ENCODE assay signal across 8 cellular contexts in genomic region chrX:153971124-153971631, GRCh38. TPM values are rescaled to one million over a fixed set of nuclear protein-coding genes. Genes with fewer than 3 reads are reported as not detected.
DNase-seq lines count a peak whose midpoint lies in the region; ATAC-seq, FAIRE-seq and TF ChIP-seq lines count a peak whose summit lies in the region.

No MANE protein-coding gene starts in this region.

- no peaks in the 10 kb centered on the region for H3K9me3 Mint-ChIP-seq in chondrocyte (ENCODE audit: low read depth)

- POLR2A ChIA-PET in A549 (lab: Yijun Ruan, JAX): interaction anchor here (1.0 to 1.7 kb wide), 5 partner anchors 10 to 75 kb away, joined by 3 to 6 read pairs (median 4); partner anchors contain the start of gene NAA10

- peak overlapping the region; percentile 100 for H3K27ac Mint-ChIP-seq in chondrocyte (ENCODE audit: unreplicated experiment)

- peak overlapping the region; percentile 100 for H3K4me3 ChIP-seq in A549

- CTCF ChIA-PET in A549 (lab: Yijun Ruan, JAX): interaction anchor here (1.3 to 2.0 kb wide), 5 partner anchors 10 to 26 kb away, joined by 4 to 8 read pairs (median 5); no protein-coding TSS in a partner anchor

- TF ChIP-seq EP300 in A549 (IDR thresholded peaks at IDR 0.05): no peak

- no peak for TF ChIP-seq RAD21 in A549 (conservative IDR thresholded peaks at IDR 0.05 in 1 of 2, IDR thresholded peaks at IDR 0.05 in 1 of 2)

- peak overlapping the region; percentile 99 to 100 for H3K27ac ChIP-seq in A549
- peak overlapping the region; percentile 99 for H3K27ac ChIP-seq in layer of hippocampus (ENCODE audit: low read depth, low read length)

- FAIRE-seq in A549 (lab: Jason Lieb, UNC): no peak

- DNase-seq in A549 (ENCODE audit: low read depth in 1 of 2, low spot score in 1 of 2): peak; percentile 75 to 90
- peak; percentile 87 for DNase-seq in NCI-H2227 treated with DMSO at 0.1 percent for 48 hours (lab: John Stamatoyannopoulos, UW)
- DNase-seq in activated CD4-positive, alpha-beta T cell treated with anti-CD3 and anti-CD28 coated beads for 24 hours (ENCODE audit: low read depth in 2 of 2): peak; percentile 68 to 80
- peak; percentile 99 for DNase-seq in chondrocyte (ENCODE audit: low spot score)
- peak; percentile 47 to 80 (median 72) for DNase-seq in stimulated activated CD4-positive, alpha-beta T cell treated with anti-CD3 and anti-CD28 coated beads, Interleukin-1b, Interleukin-23, amount 100 ng/mL, for 24 hours (ENCODE audit: low read depth in 4 of 4, low spot score in 1 of 4)

- peak; percentile 63 to 83 for ATAC-seq in A549
- ATAC-seq in GM18861 (IDR thresholded peaks at IDR 0.05; ENCODE audit: unreplicated experiment): peak; percentile 11
- peak; percentile 23 for ATAC-seq in HG03103 (IDR thresholded peaks at IDR 0.05; ENCODE audit: low read depth, unreplicated experiment)

- no peaks in the 10 kb centered on the region for H3K27me3 Mint-ChIP-seq in chondrocyte (ENCODE audit: low read depth)

- WGBS in A549 (ENCODE audit: missing lambda C conversion rate): 1% methylated on average over 25 of the region's 52 CpGs

- no peaks in the 10 kb centered on the region for H3K27me3 ChIP-seq in layer of hippocampus (ENCODE audit: control insufficient read depth, insufficient read depth, low read length)

- H3K4me1 ChIP-seq in A549: peaks cover 35% of the 10 kb centered on the region

- no peaks in the 10 kb centered on the region for H3K36me3 Mint-ChIP-seq in chondrocyte (ENCODE audit: low read depth)

- H3K9me3 ChIP-seq in A549: no peaks in the 10 kb centered on the region

- H3K4me1 Mint-ChIP-seq in chondrocyte (ENCODE audit: low read depth): peaks cover 57% of the 10 kb centered on the region

- peak overlapping the region; percentile 100 for H3K4me3 Mint-ChIP-seq in chondrocyte (ENCODE audit: unreplicated experiment)

- peak overlapping the region; percentile 81; the same call in 2 of the 3 replicates for H3K4me2 ChIP-seq in A549

- TF ChIP-seq CTCF in A549 (IDR thresholded peaks at IDR 0.05): no peak
- TF ChIP-seq CTCF in chondrocyte (IDR thresholded peaks at IDR 0.05): no peak

- no peak; the same call in 1 of the 2 replicates for TF ChIP-seq POLR2A in A549 (IDR thresholded peaks at IDR 0.05; ENCODE audit: low read length)

TF ChIP-seq in A549, 52 proteins besides CTCF, POLR2A, EP300 and RAD21:
- TF ChIP-seq MAX (IDR thresholded peaks at IDR 0.05) (no peak), FOXS1 (CRISPR knock-in tag; IDR thresholded peaks at IDR 0.05) (no peak), E2F6 (IDR thresholded peaks at IDR 0.05; ENCODE audit: borderline replicate concordance, low read depth) (no peak), ZC3H11A (IDR thresholded peaks at IDR 0.05) (no peak), JUN (IDR thresholded peaks at IDR 0.05) (peak in 1 of 2 experiments; percentile 49; a peak in 3 of 5 replicates), BCL3 (IDR thresholded peaks at IDR 0.05) (0 out of 3 replicates have a peak, but pooled peaks have one; percentile 15), RARB (CRISPR knock-in tag; IDR thresholded peaks at IDR 0.05) (no peak), ZSCAN20 (CRISPR knock-in tag; IDR thresholded peaks at IDR 0.05) (no peak), MAZ (IDR thresholded peaks at IDR 0.05; ENCODE audit: borderline replicate concordance, low read depth, low read length) (no peak), POLR2AphosphoS2 (conservative IDR thresholded peaks at IDR 0.05; ENCODE audit: low read length) (no peak), FOSL2 (IDR thresholded peaks at IDR 0.05) (no peak), FOSL2 (CRISPR knock-in tag; IDR thresholded peaks at IDR 0.05) (no peak), SREBF2 (IDR thresholded peaks at IDR 0.05) (no peak), HOXB5 (CRISPR knock-in tag; IDR thresholded peaks at IDR 0.05) (no peak), CHD2 (IDR thresholded peaks at IDR 0.05; ENCODE audit: low read length, partially characterized antibody) (no peak), PHF8 (IDR thresholded peaks at IDR 0.05; ENCODE audit: borderline replicate concordance, low read depth) (0 out of 2 replicates have a peak, but pooled peaks have one; percentile 23), TP53 (CRISPR knock-in tag; IDR thresholded peaks at IDR 0.05) (no peak), CBX2 (IDR thresholded peaks at IDR 0.05; ENCODE audit: borderline replicate concordance, low read depth) (no peak), GATA3 (IDR thresholded peaks at IDR 0.05; ENCODE audit: borderline replicate concordance) (no peak), NR3C1 (IDR thresholded peaks at IDR 0.05) (no peak), MAFK (IDR thresholded peaks at IDR 0.05; ENCODE audit: partially characterized antibody) (no peak), BHLHE40 (IDR thresholded peaks at IDR 0.05; ENCODE audit: low read depth, low read length) (no peak), EHF (CRISPR knock-in tag; IDR thresholded peaks at IDR 0.05) (no peak), TFCP2L1 (CRISPR knock-in tag; IDR thresholded peaks at IDR 0.05) (peak; percentile 70), ATOH8 (CRISPR knock-in tag; IDR thresholded peaks at IDR 0.05; ENCODE audit: low read depth) (no peak), CHD4 (IDR thresholded peaks at IDR 0.05; ENCODE audit: borderline replicate concordance) (no peak), SMC3 (IDR thresholded peaks at IDR 0.05) (no peak)
TF ChIP-seq in A549: peak in this region for 4.

RNA-seq across cellular contexts. Expression of gene HCFC1, which starts 0.4 kb away (rescaled TPM):
- polyA plus RNA-seq in A549 (2011; rRNA removed) (4.4 and 11.9 TPM in 2 replicates), A549 (2017; fragmentation: RNase III; extraction: RNeasy Plus Mini Kit Qiagen cat#74134 plus additional on column Dnase treatment) (31.0 to 33.3 TPM (median 32.9 TPM) in 3 replicates)
- 17.0 and 25.3 TPM in 2 replicates for polyA plus RNA-seq in A549 (2012; cell fraction: cytosol; rRNA removed)
- polyA plus RNA-seq in A549 (2012; cell fraction: nucleus; rRNA removed): 71.6 and 78.9 TPM in 2 replicates
- 21.9 and 36.5 TPM in 2 replicates for polyA minus RNA-seq in A549 (2011; rRNA and poly(A)+ RNA removed)
- total RNA-seq in chondrocyte: 60.1 to 89.9 TPM (median 67.2 TPM) in 3 replicates

RNA-seq across cellular contexts. Expression of gene TMEM187, which starts 1.4 kb away (rescaled TPM):
- polyA plus RNA-seq in A549 (2011; rRNA removed) (10.6 and 13.2 TPM in 2 replicates), A549 (2017; fragmentation: RNase III; extraction: RNeasy Plus Mini Kit Qiagen cat#74134 plus additional on column Dnase treatment) (7.0 to 8.8 TPM (median 7.8 TPM) in 3 replicates)
- 15.4 and 19.6 TPM in 2 replicates for polyA plus RNA-seq in A549 (2012; cell fraction: cytosol; rRNA removed)
- 25.8 and 40.4 TPM in 2 replicates for polyA plus RNA-seq in A549 (2012; cell fraction: nucleus; rRNA removed)
- 9.0 and 9.4 TPM in 2 replicates for polyA minus RNA-seq in A549 (2011; rRNA and poly(A)+ RNA removed)
- total RNA-seq in chondrocyte: 12.3 to 20.3 TPM (median 18.3 TPM) in 3 replicates

RNA-seq across cellular contexts. Expression of gene RENBP, which starts 26.7 kb away (rescaled TPM):
- polyA plus RNA-seq in A549 (2011; rRNA removed) (not detected in 2 replicates), A549 (2017; fragmentation: RNase III; extraction: RNeasy Plus Mini Kit Qiagen cat#74134 plus additional on column Dnase treatment) (not detected in 3 replicates)
- 0.05 and 0.07 TPM in 2 replicates for polyA plus RNA-seq in A549 (2012; cell fraction: cytosol; rRNA removed)
- polyA plus RNA-seq in A549 (2012; cell fraction: nucleus; rRNA removed): 0.19 and 0.27 TPM in 2 replicates
- not detected in 2 replicates for polyA minus RNA-seq in A549 (2011; rRNA and poly(A)+ RNA removed)
- 6.5 to 13.4 TPM (median 13.1 TPM) in 3 replicates for total RNA-seq in chondrocyte

RNA-seq across cellular contexts. Expression of gene NAA10, which starts 36.3 kb away (rescaled TPM):
- 63.5 and 88.8 TPM in 2 replicates for polyA plus RNA-seq in A549 (2011; rRNA removed)
- polyA plus RNA-seq in A549 (2012; cell fraction: cytosol; rRNA removed): 224 and 258 TPM in 2 replicates
- 239 and 267 TPM in 2 replicates for polyA plus RNA-seq in A549 (2012; cell fraction: nucleus; rRNA removed)
- 230 to 251 TPM (median 237 TPM) in 3 replicates for polyA plus RNA-seq in A549 (2017; fragmentation: RNase III; extraction: RNeasy Plus Mini Kit Qiagen cat#74134 plus additional on column Dnase treatment)
- 77.6 and 92.3 TPM in 2 replicates for polyA minus RNA-seq in A549 (2011; rRNA and poly(A)+ RNA removed)
- total RNA-seq in chondrocyte: 89.5 to 99.8 TPM (median 91.4 TPM) in 3 replicates

RNA-seq across cellular contexts. Expression of gene ARHGAP4, which starts 45.1 kb away (rescaled TPM):
- polyA plus RNA-seq in A549 (2011; rRNA removed) (0.78 and 0.95 TPM in 2 replicates), A549 (2017; fragmentation: RNase III; extraction: RNeasy Plus Mini Kit Qiagen cat#74134 plus additional on column Dnase treatment) (0.98 to 2.3 TPM (median 1.1 TPM) in 3 replicates)
- polyA plus RNA-seq in A549 (2012; cell fraction: cytosol; rRNA removed): 0.70 and 0.82 TPM in 2 replicates
- 8.9 and 9.7 TPM in 2 replicates for polyA plus RNA-seq in A549 (2012; cell fraction: nucleus; rRNA removed)
- 2.1 and 2.8 TPM in 2 replicates for polyA minus RNA-seq in A549 (2011; rRNA and poly(A)+ RNA removed)
- 2.8 to 3.7 TPM (median 3.1 TPM) in 3 replicates for total RNA-seq in chondrocyte

Comparison
In these comparisons a context has a peak if more than half of its experiments do, and no peak if none do; other contexts are left out.
1. Peak in every context shown above with its lines: DNase-seq, ATAC-seq, H3K4me3 ChIP-seq and H3K27ac ChIP-seq.
2. ATAC-seq: peak in every context shown above with its lines; median percentile 73 in A549; 23 in HG03103; 11 in GM18861.